Comparison of ENCODE assay signal across 29 cellular contexts in the genomic region with DNA sequence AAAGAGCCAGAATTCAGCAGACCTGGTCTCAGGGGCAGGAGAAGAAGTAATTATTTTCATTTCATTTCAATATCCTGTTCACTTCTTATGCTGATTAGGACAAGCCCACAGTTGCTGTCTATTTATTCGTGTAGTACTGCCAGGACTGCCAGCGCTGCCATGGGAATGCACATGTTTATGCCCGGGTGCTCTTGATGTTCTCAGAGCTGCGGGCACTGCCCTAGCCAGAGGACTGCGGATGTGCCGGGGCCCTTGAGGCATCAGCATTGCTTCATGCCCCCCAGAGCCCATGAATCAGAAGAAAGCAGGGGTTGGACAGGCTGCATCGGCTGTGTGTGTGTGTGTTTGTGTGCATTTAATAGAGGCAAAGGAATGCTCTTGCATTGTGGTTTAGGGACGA. TPM values are rescaled to one million over a fixed set of nuclear protein-coding genes. Genes with fewer than 3 reads are reported as not detected.
DNase-seq lines count a peak whose midpoint lies in the region; ATAC-seq and TF ChIP-seq lines count a peak whose summit lies in the region.
"Had no signal": no experiment of that assay in that cellular context is flagged by ENCODE, and none has a peak within 500 bp of the region (broad histone marks: within the 10 kb centered on the region; RNA-seq: fewer than 3 reads in every experiment).

No MANE protein-coding gene starts in this region.

- H3K4me3 ChIP-seq in mammary epithelial cell (replicated peaks in 1 of 3; ENCODE audit: insufficient read depth in 1 of 3, low read depth in 2 of 3, low read length in 3 of 3) (no peak overlapping the region), osteoblast (ENCODE audit: insufficient read depth, low read length) (peak overlapping the region; percentile 35), esophagus muscularis mucosa (no peak overlapping the region)
- H3K4me3 ChIP-seq: BLaER1, mucosa of descending colon, SK-N-MC, spleen, thyroid gland had no signal

- H3K27me3 ChIP-seq in mammary epithelial cell (ENCODE audit: insufficient read depth, low read length) (no peaks in the 10 kb centered on the region), osteoblast (ENCODE audit: insufficient read depth, low read length) (peaks cover 6% of the 10 kb centered on the region), esophagus muscularis mucosa (peaks cover 0 to 27% (median 0%) of the 10 kb centered on the region in 4 donors)
- H3K27me3 ChIP-seq: BLaER1, thyroid gland had no signal

- no peaks in the 10 kb centered on the region for H3K4me1 Mint-ChIP-seq in stimulated activated memory B cell treated with anti-CD40 and anti-IgM and Interleukin-4, amounts not matched to agents 10 μg/mL and 1 μg/mL and 100 μg/mL, for 72 hours

- H3K79me2 ChIP-seq in mammary epithelial cell (ENCODE audit: insufficient read depth, low read length): no peaks in the 10 kb centered on the region
- H3K79me2 ChIP-seq in osteoblast (ENCODE audit: insufficient read depth, low read length): no peaks in the 10 kb centered on the region

- BruUV-seq in mammary epithelial cell (replicated peaks; lab: Mats Ljungman, UMichigan): no TSS peak

- ATAC-seq in stimulated activated memory B cell treated with anti-CD40 and anti-IgM and Interleukin-4, amounts not matched to agents 10 μg/mL and 1 μg/mL and 100 μg/mL, for 72 hours: no peak
- ATAC-seq: left ventricle myocardium superior; mucosa of descending colon; stimulated activated naive CD8-positive, alpha-beta T cell treated with anti-CD3 and anti-CD28 coated beads, Interleukin-15, Interleukin-2, amounts not matched to agents 100 U/mL and 50 U/mL, for 24 hours had no signal

- H3K4me2 ChIP-seq in mammary epithelial cell (ENCODE audit: insufficient read depth, low read depth, low read length): peak overlapping the region; percentile 61
- peak overlapping the region; percentile 72 for H3K4me2 ChIP-seq in osteoblast (ENCODE audit: insufficient read depth, low read length)
- H3K4me2 ChIP-seq: BLaER1 had no signal

- H3K9me3 ChIP-seq in mammary epithelial cell (replicated peaks; ENCODE audit: insufficient read depth, low read length): no peaks in the 10 kb centered on the region
- H3K9me3 ChIP-seq in osteoblast (ENCODE audit: low read depth, low read length): no peaks in the 10 kb centered on the region
- no peaks in the 10 kb centered on the region for H3K9me3 ChIP-seq in esophagus muscularis mucosa
- H3K9me3 ChIP-seq: BLaER1, Caco-2, mucosa of descending colon, spleen, thyroid gland had no signal

- H3K27me3 Mint-ChIP-seq in stimulated activated memory B cell treated with anti-CD40 and anti-IgM and Interleukin-4, amounts not matched to agents 10 μg/mL and 1 μg/mL and 100 μg/mL, for 72 hours: peaks cover 51% of the 10 kb centered on the region

- no peak for TF ChIP-seq EP300 in esophagus muscularis mucosa (IDR thresholded peaks at IDR 0.05)

- no peak overlapping the region for H3K4me3 Mint-ChIP-seq in stimulated activated memory B cell treated with anti-CD40 and anti-IgM and Interleukin-4, amounts not matched to agents 10 μg/mL and 1 μg/mL and 100 μg/mL, for 72 hours
- H3K4me3 Mint-ChIP-seq: activated CD4-positive, alpha-beta memory T cell treated with anti-CD3 and anti-CD28 coated beads for 36 hours; dendritic cell treated with granulocyte-macrophage colony-stimulating factor and Interleukin-4, amounts not matched to agents 40 ng/mL and 50 ng/mL, for 4 days; neural crest cell had no signal

- TF ChIP-seq CTCF in mammary epithelial cell (conservative IDR thresholded peaks at IDR 0.05 in 1 of 2, IDR thresholded peaks at IDR 0.05 in 1 of 2; ENCODE audit: extremely low read depth in 1 of 2, insufficient read depth in 1 of 2, low read depth in 1 of 2, low read length in 2 of 2) (no peak), osteoblast (IDR thresholded peaks at IDR 0.05; ENCODE audit: extremely low read depth, low read depth, low read length) (no peak), esophagus muscularis mucosa (IDR thresholded peaks at IDR 0.05) (no peak)

- no peak overlapping the region for H3K27ac Mint-ChIP-seq in stimulated activated memory B cell treated with anti-CD40 and anti-IgM and Interleukin-4, amounts not matched to agents 10 μg/mL and 1 μg/mL and 100 μg/mL, for 72 hours
- H3K27ac Mint-ChIP-seq: activated CD4-positive, alpha-beta memory T cell treated with anti-CD3 and anti-CD28 coated beads for 36 hours; dendritic cell treated with granulocyte-macrophage colony-stimulating factor and Interleukin-4, amounts not matched to agents 40 ng/mL and 50 ng/mL, for 4 days had no signal

- peaks cover 6% of the 10 kb centered on the region for H3K9me3 Mint-ChIP-seq in stimulated activated memory B cell treated with anti-CD40 and anti-IgM and Interleukin-4, amounts not matched to agents 10 μg/mL and 1 μg/mL and 100 μg/mL, for 72 hours
- H3K9me3 Mint-ChIP-seq: activated CD4-positive, alpha-beta memory T cell treated with anti-CD3 and anti-CD28 coated beads for 36 hours; dendritic cell treated with granulocyte-macrophage colony-stimulating factor and Interleukin-4, amounts not matched to agents 40 ng/mL and 50 ng/mL, for 4 days had no signal

- peak overlapping the region; percentile 71 for H2AFZ ChIP-seq in mammary epithelial cell (ENCODE audit: low read depth, low read length)
- H2AFZ ChIP-seq in osteoblast (ENCODE audit: low read length): peak overlapping the region; percentile 51

- H3K4me1 ChIP-seq in mammary epithelial cell (ENCODE audit: insufficient read depth, low read length): peaks cover 9% of the 10 kb centered on the region
- H3K4me1 ChIP-seq in osteoblast (ENCODE audit: insufficient read depth, low read length): no peaks in the 10 kb centered on the region
- H3K4me1 ChIP-seq in esophagus muscularis mucosa: no peaks in the 10 kb centered on the region
- H3K4me1 ChIP-seq: Caco-2, spleen, thyroid gland had no signal

- H3K27ac ChIP-seq in mammary epithelial cell (ENCODE audit: insufficient read depth, low read depth, low read length): no peak overlapping the region
- H3K27ac ChIP-seq in osteoblast (ENCODE audit: low read depth, low read length): no peak overlapping the region
- no peak overlapping the region for H3K27ac ChIP-seq in esophagus muscularis mucosa (replicated peaks in 1 of 4)
- H3K27ac ChIP-seq: BLaER1, SK-N-MC, spleen, thyroid gland had no signal

- CTCF ChIA-PET in mammary epithelial cell (lab: Charles Lee; ENCODE audit: low non-redundant PET): no interaction called here

- H3K36me3 ChIP-seq in mammary epithelial cell (ENCODE audit: insufficient read depth, low read length): no peaks in the 10 kb centered on the region
- H3K36me3 ChIP-seq in osteoblast (ENCODE audit: insufficient read depth, low read length): no peaks in the 10 kb centered on the region
- H3K36me3 ChIP-seq in esophagus muscularis mucosa: no peaks in the 10 kb centered on the region
- H3K36me3 ChIP-seq: BLaER1, spleen, thyroid gland had no signal

- H4K20me1 ChIP-seq in mammary epithelial cell (ENCODE audit: insufficient read depth, low read length) (no peaks in the 10 kb centered on the region), osteoblast (ENCODE audit: insufficient read depth, low read length) (no peaks in the 10 kb centered on the region)
- H4K20me1 ChIP-seq: BLaER1 had no signal

- no peak for TF ChIP-seq POLR2A in esophagus muscularis mucosa (IDR thresholded peaks at IDR 0.05; ENCODE audit: low read depth)

- in situ Hi-C loops in mammary epithelial cell (cut with MboI; ENCODE audit: low sequenced_read_pairs in 2 of 2): loop anchor here in 1 of 2 donors (25.0 kb wide), 1 partner anchor 561 kb away; no protein-coding TSS in a partner anchor

- dilution Hi-C loops in mammary epithelial cell (cut with HindIII; ENCODE audit: low sequenced_read_pairs): no loop called here

- no peaks in the 10 kb centered on the region for H3K36me3 Mint-ChIP-seq in stimulated activated memory B cell treated with anti-CD40 and anti-IgM and Interleukin-4, amounts not matched to agents 10 μg/mL and 1 μg/mL and 100 μg/mL, for 72 hours
- H3K36me3 Mint-ChIP-seq: activated CD4-positive, alpha-beta memory T cell treated with anti-CD3 and anti-CD28 coated beads for 36 hours had no signal

- DNase-seq in EL (peak; percentile 52), NCI-H526 (lab: John Stamatoyannopoulos, UW) (peak; percentile 74 to 76), mammary epithelial cell (peak; percentile 67), osteoblast (ENCODE audit: insufficient read length, low spot score, missing footprints) (peak; percentile 79), esophagus muscularis mucosa (ENCODE audit: extremely low spot score) (no peak), midbrain (lab: John Stamatoyannopoulos, UW) (no peak)
- DNase-seq in activated T-cell treated with anti-CD3 and anti-CD28 coated beads, Interleukin-2, amount 50 U/mL, for 48 hours: no peak
- DNase-seq: activated CD4-positive, alpha-beta memory T cell treated with anti-CD3 and anti-CD28 coated beads for 36 hours; activated naive CD4-positive, alpha-beta T cell; activated T-cell treated with anti-CD3 and anti-CD28 coated beads for 4 hours; amygdala; Caco-2; DND-41; left ventricle myocardium superior; mucosa of descending colon; NCI-H2081; NCI-H510A; spleen; stimulated activated CD4-positive, alpha-beta T cell treated with anti-CD3 and anti-CD28 coated beads, Interleukin-4, amount 100 ng/mL, for 1 hour; stimulated activated naive CD8-positive, alpha-beta T cell treated with anti-CD3 and anti-CD28 coated beads, Interleukin-15, Interleukin-2, amounts not matched to agents 100 U/mL and 50 U/mL, for 24 hours; thyroid gland had no signal

- 4% methylated on average over 8 of the region's 8 CpGs for WGBS in mammary epithelial cell (ENCODE audit: low coverage, missing lambda C conversion rate)
- 77% methylated on average over 8 of the region's 8 CpGs for WGBS in esophagus muscularis mucosa

- intact Hi-C loops in mammary epithelial cell (cut with micrococcal nuclease) (no loop called here), esophagus muscularis mucosa (cut with DNase I) (no loop called here)

- H3K9ac ChIP-seq in mammary epithelial cell (ENCODE audit: insufficient read depth, low read length): no peak overlapping the region
- H3K9ac ChIP-seq: BLaER1 had no signal

RNA-seq across cellular contexts. Expression of a gene that starts 45.5 kb away (rescaled TPM):
- 1 to 10 TPM in 1 of 2 donors, under 1 TPM in 1; under 0.01 to 9.9 TPM for total RNA-seq in mammary epithelial cell
- polyA plus RNA-seq in mammary epithelial cell: 0.16 TPM
- 0.31 TPM for polyA minus RNA-seq in mammary epithelial cell
- total RNA-seq in osteoblast: 0.36 and 0.59 TPM in 2 replicates
- not detected for total RNA-seq in esophagus muscularis mucosa
- total RNA-seq: activated CD4-positive, alpha-beta memory T cell treated with anti-CD3 and anti-CD28 coated beads for 36 hours; cardiac septum; left ventricle myocardium superior; pulmonary artery endothelial cell; spleen had no signal
- polyA plus RNA-seq: H1 had no signal

Comparison
In these comparisons a context has a peak if more than half of its experiments do, and no peak if none do; other contexts are left out.
1. DNase-seq: peak in EL (single experiment), NCI-H526 (2 of 2), mammary epithelial cell (single experiment) and osteoblast (single experiment); none in activated T-cell treated with anti-CD3 and anti-CD28 coated beads, Interleukin-2, amount 50 U/mL, for 48 hours (0 of 2), esophagus muscularis mucosa (single experiment) and midbrain (single experiment).